Comparison of ENCODE assay signal across 35 cellular contexts in genomic region chr5:76249601-76250000, GRCh38.
"Had no signal": no experiment of that assay in that cellular context is flagged by ENCODE, and none has a peak within 500 bp of the region (broad histone marks: within the 10 kb centered on the region; RNA-seq: fewer than 3 reads in every experiment).

No MANE protein-coding gene starts in this region.

- H3K27me3 Mint-ChIP-seq: activated naive CD8-positive, alpha-beta T cell; activated T-cell treated with anti-CD3 and anti-CD28 coated beads, Interleukin-2, amount 50 U/mL, for 24 hours had no signal

- H3K4me1 Mint-ChIP-seq: activated CD4-positive, alpha-beta memory T cell treated with anti-CD3 and anti-CD28 coated beads, Interleukin-2, amount 10 ng/mL, durations not matched to agents 7 days and 5 days; activated CD4-positive, alpha-beta T cell treated with anti-CD3 and anti-CD28 coated beads for 36 hours; activated CD4-positive, alpha-beta T cell treated with anti-CD3 and anti-CD28 coated beads, Interleukin-2, amount 10 ng/mL, durations not matched to agents 7 days and 5 days; activated CD8-positive, alpha-beta memory T cell treated with anti-CD3 and anti-CD28 coated beads, Interleukin-2, amount 10 ng/mL, durations not matched to agents 7 days and 5 days; activated naive CD4-positive, alpha-beta T cell treated with anti-CD3 and anti-CD28 coated beads, Interleukin-2, amount 10 ng/mL, durations not matched to agents 7 days and 5 days; activated naive CD4-positive, alpha-beta T cell treated with anti-CD3 and anti-CD28 coated beads, Interleukin-2, amount 50 U/mL, for 24 hours; activated naive CD8-positive, alpha-beta T cell treated with anti-CD3 and anti-CD28 coated beads, Interleukin-2, amount 10 ng/mL, durations not matched to agents 7 days and 5 days; WTC11 had no signal

- H3K9me3 Mint-ChIP-seq: activated CD4-positive, alpha-beta memory T cell treated with anti-CD3 and anti-CD28 coated beads, Interleukin-2, amount 10 ng/mL, durations not matched to agents 7 days and 5 days; activated CD4-positive, alpha-beta T cell treated with anti-CD3 and anti-CD28 coated beads, Interleukin-2, amount 10 ng/mL, durations not matched to agents 7 days and 5 days; activated naive CD4-positive, alpha-beta T cell treated with anti-CD3 and anti-CD28 coated beads, Interleukin-2, amount 10 ng/mL, durations not matched to agents 7 days and 5 days; activated naive CD4-positive, alpha-beta T cell treated with anti-CD3 and anti-CD28 coated beads, Interleukin-2, amount 50 U/mL, for 24 hours; activated naive CD8-positive, alpha-beta T cell treated with anti-CD3 and anti-CD28 coated beads, Interleukin-2, amount 10 ng/mL, durations not matched to agents 7 days and 5 days; activated T-cell treated with anti-CD3 and anti-CD28 coated beads, Interleukin-2, amount 50 U/mL, for 24 hours; activated T-helper 2 cell treated with anti-CD3 and anti-CD28 coated beads, Interferon-gamma antibody, Interleukin-2, Interleukin-4, amounts not matched to agents 10 μg/mL and 5 μg/mL and 100 μg/mL, durations not matched to agents 14 hours and 24 hours and 36 hours; T-helper 1 cell treated with Interleukin-12 subunit alpha and Interleukin-12 subunit beta and Interleukin-4 antibody, amounts not matched to agents 30 μg/mL and 1 μg/mL, for 36 hours; T-helper 2 cell treated with Interferon-gamma antibody and Interleukin-4, amounts not matched to agents 5 μg/mL and 100 μg/mL, for 36 hours; WTC11 had no signal

- ATAC-seq: activated CD4-positive, alpha-beta T cell treated with anti-CD3 and anti-CD28 coated beads for 36 hours; activated CD4-positive, CD25-positive, alpha-beta regulatory T cell treated with anti-CD3 and anti-CD28 coated beads, Interleukin-2, amount 50 U/mL, for 24 hours; activated CD8-positive, alpha-beta memory T cell treated with anti-CD3 and anti-CD28 coated beads, Interleukin-2, amount 10 ng/mL, durations not matched to agents 7 days and 5 days; activated CD8-positive, alpha-beta T cell treated with anti-CD3 and anti-CD28 coated beads, Interleukin-2, amount 10 ng/mL, durations not matched to agents 7 days and 5 days; body of pancreas; WTC11 had no signal

- H3K27ac Mint-ChIP-seq: activated CD4-positive, alpha-beta memory T cell treated with anti-CD3 and anti-CD28 coated beads, Interleukin-2, amount 10 ng/mL, durations not matched to agents 7 days and 5 days; activated CD4-positive, alpha-beta T cell treated with anti-CD3 and anti-CD28 coated beads for 36 hours; activated CD4-positive, alpha-beta T cell treated with anti-CD3 and anti-CD28 coated beads, Interleukin-2, amount 10 ng/mL, durations not matched to agents 7 days and 5 days; activated CD8-positive, alpha-beta memory T cell treated with anti-CD3 and anti-CD28 coated beads, Interleukin-2, amount 10 ng/mL, durations not matched to agents 7 days and 5 days; activated CD8-positive, alpha-beta T cell treated with anti-CD3 and anti-CD28 coated beads, Interleukin-2, amount 10 ng/mL, durations not matched to agents 7 days and 5 days; activated naive CD4-positive, alpha-beta T cell treated with anti-CD3 and anti-CD28 coated beads, Interleukin-2, amount 10 ng/mL, durations not matched to agents 7 days and 5 days; activated naive CD4-positive, alpha-beta T cell treated with anti-CD3 and anti-CD28 coated beads, Interleukin-2, amount 50 U/mL, for 24 hours; activated naive CD8-positive, alpha-beta T cell; activated naive CD8-positive, alpha-beta T cell treated with anti-CD3 and anti-CD28 coated beads, Interleukin-2, amount 10 ng/mL, durations not matched to agents 7 days and 5 days; activated T-cell treated with anti-CD3 and anti-CD28 coated beads, Interleukin-2, amount 50 U/mL, for 24 hours; activated T-helper 2 cell treated with anti-CD3 and anti-CD28 coated beads, Interferon-gamma antibody, Interleukin-2, Interleukin-4, amounts not matched to agents 10 μg/mL and 5 μg/mL and 100 μg/mL, durations not matched to agents 14 hours and 24 hours and 36 hours; T-helper 1 cell treated with Interleukin-12 subunit alpha and Interleukin-12 subunit beta and Interleukin-4 antibody, amounts not matched to agents 30 μg/mL and 1 μg/mL, for 36 hours; T-helper 2 cell treated with Interferon-gamma antibody and Interleukin-4, amounts not matched to agents 5 μg/mL and 100 μg/mL, for 36 hours; WTC11 had no signal

- DNase-seq: activated CD4-positive, alpha-beta memory T cell treated with anti-CD3 and anti-CD28 coated beads, Interleukin-2, amount 10 ng/mL, durations not matched to agents 7 days and 5 days; activated CD4-positive, alpha-beta T cell treated with anti-CD3 and anti-CD28 coated beads for 1 hour; activated CD4-positive, alpha-beta T cell treated with anti-CD3 and anti-CD28 coated beads for 36 hours; activated CD4-positive, alpha-beta T cell treated with anti-CD3 and anti-CD28 coated beads for 48 hours; activated CD4-positive, alpha-beta T cell treated with anti-CD3 and anti-CD28 coated beads, Interleukin-2, amount 10 ng/mL, durations not matched to agents 7 days and 5 days; activated CD4-positive, alpha-beta T cell treated with anti-CD3 and anti-CD28 coated beads, Interleukin-2, amount 50 U/mL, for 48 hours; activated CD4-positive, CD25-positive, alpha-beta regulatory T cell; activated CD8-positive, alpha-beta memory T cell treated with anti-CD3 and anti-CD28 coated beads for 24 hours; activated CD8-positive, alpha-beta memory T cell treated with anti-CD3 and anti-CD28 coated beads, Interleukin-2, amount 10 ng/mL, durations not matched to agents 7 days and 5 days; activated CD8-positive, alpha-beta memory T cell treated with anti-CD3 and anti-CD28 coated beads, Interleukin-2, amount 50 U/mL, for 48 hours; activated CD8-positive, alpha-beta T cell treated with anti-CD3 and anti-CD28 coated beads, Interleukin-2, amount 10 ng/mL, durations not matched to agents 7 days and 5 days; activated effector memory CD4-positive, alpha-beta T cell treated with Interleukin-2 at 50 U/mL for 16 hours; activated gamma-delta T cell; activated naive CD4-positive, alpha-beta T cell treated with anti-CD3 and anti-CD28 coated beads, Interleukin-2, amount 10 ng/mL, durations not matched to agents 7 days and 5 days; activated naive CD4-positive, alpha-beta T cell treated with Interleukin-2 at 50 U/mL for 16 hours; activated naive CD8-positive, alpha-beta T cell treated with anti-CD3 and anti-CD28 coated beads, Interleukin-2, amount 10 ng/mL, durations not matched to agents 7 days and 5 days; activated T-cell treated with anti-CD3 and anti-CD28 coated beads, Interleukin-2, amount 50 U/mL, for 24 hours; activated T-cell treated with anti-CD3 and anti-CD28 coated beads, Interleukin-2, amount 50 U/mL, for 48 hours; adrenal gland; amniotic stem cell; aorta; body of pancreas; brain microvascular endothelial cell; central memory CD4-positive, alpha-beta T cell; T-helper 1 cell; T-helper 2 cell; T-helper 9 cell; WERI-Rb-1 had no signal

- H3K36me3 Mint-ChIP-seq: activated CD8-positive, alpha-beta memory T cell treated with anti-CD3 and anti-CD28 coated beads, Interleukin-2, amount 10 ng/mL, durations not matched to agents 7 days and 5 days; activated naive CD4-positive, alpha-beta T cell treated with anti-CD3 and anti-CD28 coated beads, Interleukin-2, amount 10 ng/mL, durations not matched to agents 7 days and 5 days; activated naive CD4-positive, alpha-beta T cell treated with anti-CD3 and anti-CD28 coated beads, Interleukin-2, amount 50 U/mL, for 24 hours; activated naive CD8-positive, alpha-beta T cell; activated naive CD8-positive, alpha-beta T cell treated with anti-CD3 and anti-CD28 coated beads, Interleukin-2, amount 10 ng/mL, durations not matched to agents 7 days and 5 days; WTC11 had no signal

- H3K4me3 Mint-ChIP-seq: activated CD4-positive, alpha-beta memory T cell treated with anti-CD3 and anti-CD28 coated beads, Interleukin-2, amount 10 ng/mL, durations not matched to agents 7 days and 5 days; activated CD4-positive, alpha-beta T cell treated with anti-CD3 and anti-CD28 coated beads for 36 hours; activated CD4-positive, alpha-beta T cell treated with anti-CD3 and anti-CD28 coated beads, Interleukin-2, amount 10 ng/mL, durations not matched to agents 7 days and 5 days; activated CD8-positive, alpha-beta memory T cell treated with anti-CD3 and anti-CD28 coated beads, Interleukin-2, amount 10 ng/mL, durations not matched to agents 7 days and 5 days; activated CD8-positive, alpha-beta T cell treated with anti-CD3 and anti-CD28 coated beads, Interleukin-2, amount 10 ng/mL, durations not matched to agents 7 days and 5 days; activated naive CD4-positive, alpha-beta T cell treated with anti-CD3 and anti-CD28 coated beads, Interleukin-2, amount 10 ng/mL, durations not matched to agents 7 days and 5 days; activated naive CD4-positive, alpha-beta T cell treated with anti-CD3 and anti-CD28 coated beads, Interleukin-2, amount 50 U/mL, for 24 hours; activated naive CD8-positive, alpha-beta T cell; activated naive CD8-positive, alpha-beta T cell treated with anti-CD3 and anti-CD28 coated beads, Interleukin-2, amount 10 ng/mL, durations not matched to agents 7 days and 5 days; activated T-cell treated with anti-CD3 and anti-CD28 coated beads, Interleukin-2, amount 50 U/mL, for 24 hours; T-helper 1 cell treated with Interleukin-12 subunit alpha and Interleukin-12 subunit beta and Interleukin-4 antibody, amounts not matched to agents 30 μg/mL and 1 μg/mL, for 36 hours; T-helper 2 cell treated with Interferon-gamma antibody and Interleukin-4, amounts not matched to agents 5 μg/mL and 100 μg/mL, for 36 hours; WTC11 had no signal
